ENCODE assay signal across 11 cellular contexts in genomic region chr17:28033972-28034714, GRCh38. TPM values are rescaled to one million over a fixed set of nuclear protein-coding genes. Genes with fewer than 3 reads are reported as not detected.
DNase-seq lines count a peak whose midpoint lies in the region; ATAC-seq and TF ChIP-seq lines count a peak whose summit lies in the region.
"Had no signal": no experiment of that assay in that cellular context is flagged by ENCODE, and none has a peak within 500 bp of the region (broad histone marks: within the 10 kb centered on the region; RNA-seq: fewer than 3 reads in every experiment).

No MANE protein-coding gene starts in this region.

- H3K4me3 ChIP-seq in adipocyte (ENCODE audit: low read length) (no peak overlapping the region), mesendoderm (ENCODE audit: low read length) (no peak overlapping the region), WERI-Rb-1 (ENCODE audit: low read depth, low read length) (no peak overlapping the region), thyroid gland (replicated peaks in 1 of 3) (no peak overlapping the region)
- H3K4me3 ChIP-seq: BLaER1 treated with 17β-estradiol and CSF1 and Interleukin-3, amounts not matched to agents 10 nM and 100 nM; Peyer's patch had no signal

- H4K8ac ChIP-seq in mesendoderm (ENCODE audit: low read depth, low read length), result no peak overlapping the region

- H4K5ac ChIP-seq in mesendoderm (ENCODE audit: low read length), result no peak overlapping the region

- H3K18ac ChIP-seq in mesendoderm (ENCODE audit: low read length), result no peak overlapping the region

- TF ChIP-seq CTCF in WERI-Rb-1 (IDR thresholded peaks at IDR 0.05; ENCODE audit: low read depth, low read length) (no peak), omental fat pad (IDR thresholded peaks at IDR 0.05) (no peak), thyroid gland (IDR thresholded peaks at IDR 0.05) (no peak)

- no peak overlapping the region for H2BK15ac ChIP-seq in mesendoderm (replicated peaks; ENCODE audit: low read depth)

- H3K23ac ChIP-seq in mesendoderm (ENCODE audit: low read length), result no peak overlapping the region

- no CpG with 5 or more reads among the region's 8 CpGs for WGBS in mesendoderm (ENCODE audit: extremely low coverage, insufficient coverage, low lambda C conversion rate)
- WGBS in thyroid gland, 2 donors, result 72 to 76% methylated on average over 8 of the region's 8 CpGs

- no peak overlapping the region for H3K27ac ChIP-seq in mesendoderm (ENCODE audit: low read depth, low read length)
- no peak overlapping the region for H3K27ac ChIP-seq in WERI-Rb-1
- no peak overlapping the region for H3K27ac ChIP-seq in thyroid gland
- H3K27ac ChIP-seq: BLaER1 treated with 17β-estradiol and CSF1 and Interleukin-3, amounts not matched to agents 10 nM and 100 nM; Peyer's patch had no signal

- H3K9ac ChIP-seq in adipocyte (ENCODE audit: low read length) (no peak overlapping the region), mesendoderm (ENCODE audit: low read length) (no peak overlapping the region)
- H3K9ac ChIP-seq: BLaER1 treated with 17β-estradiol and CSF1 and Interleukin-3, amounts not matched to agents 10 nM and 100 nM had no signal

- no peak for TF ChIP-seq POLR2A in thyroid gland (IDR thresholded peaks at IDR 0.05)

- H3K36me3 ChIP-seq in adipocyte (ENCODE audit: control insufficient read depth, insufficient read depth, low read length, severe bottlenecking), result no peaks in the 10 kb centered on the region
- no peaks in the 10 kb centered on the region for H3K36me3 ChIP-seq in mesendoderm (ENCODE audit: control insufficient read depth, insufficient read depth, low read length)
- H3K36me3 ChIP-seq in WERI-Rb-1, result no peaks in the 10 kb centered on the region
- H3K36me3 ChIP-seq in thyroid gland, result no peaks in the 10 kb centered on the region
- H3K36me3 ChIP-seq: BLaER1 treated with 17β-estradiol and CSF1 and Interleukin-3, amounts not matched to agents 10 nM and 100 nM; Peyer's patch had no signal

- no peak overlapping the region for H2AK5ac ChIP-seq in mesendoderm (ENCODE audit: low read length)

- DNase-seq in 8988T (peak; percentile 51), HK-2 (ENCODE audit: unreplicated experiment) (peak; percentile 17), adipocyte (ENCODE audit: low read depth) (peak; percentile 17), left cardiac atrium (no peak), mesendoderm (no peak), WERI-Rb-1 (no peak), omental fat pad (ENCODE audit: low spot score) (no peak), thyroid gland (no peak)
- DNase-seq: effector CD4-positive, alpha-beta T cell; Peyer's patch had no signal

- H3K4ac ChIP-seq in mesendoderm (ENCODE audit: low read depth, low read length), result no peak overlapping the region

- H3K9me3 ChIP-seq in adipocyte (ENCODE audit: control insufficient read depth, low read length) (no peaks in the 10 kb centered on the region), WERI-Rb-1 (ENCODE audit: severe bottlenecking) (no peaks in the 10 kb centered on the region), thyroid gland (no peaks in the 10 kb centered on the region)
- H3K9me3 ChIP-seq: Peyer's patch had no signal

- ATAC-seq in left cardiac atrium (peak; percentile 23 to 67), omental fat pad (ENCODE audit: low FRiP score) (no peak)

- H3K4me1 ChIP-seq in adipocyte (ENCODE audit: control insufficient read depth, insufficient read depth, low read length) (no peaks in the 10 kb centered on the region), mesendoderm (ENCODE audit: control insufficient read depth, low read depth, low read length) (no peaks in the 10 kb centered on the region), thyroid gland (peaks cover 12 to 18% of the 10 kb centered on the region in 2 donors)
- H3K4me1 ChIP-seq: Peyer's patch had no signal

- intact Hi-C loops in left cardiac atrium (cut with DNase I) (loop anchor here in 1 of 2 donors (10.0 kb wide), 1 partner anchor 61 kb away; no protein-coding TSS in a partner anchor), thyroid gland (cut with DNase I) (no loop called here)

- H3K79me2 ChIP-seq in mesendoderm (ENCODE audit: control insufficient read depth, insufficient read depth, low read length), result no peaks in the 10 kb centered on the region

- no peak overlapping the region for H3K56ac ChIP-seq in mesendoderm (ENCODE audit: low read length)

- no peaks in the 10 kb centered on the region for H3K79me1 ChIP-seq in mesendoderm (ENCODE audit: low read length)

- H3K4me2 ChIP-seq in mesendoderm (ENCODE audit: low read length), result no peak overlapping the region

- no peak overlapping the region for H2BK5ac ChIP-seq in mesendoderm (ENCODE audit: low read length)

- H3K27me3 ChIP-seq in adipocyte (replicated peaks; ENCODE audit: control insufficient read depth, insufficient read depth, low read length) (no peaks in the 10 kb centered on the region), mesendoderm (ENCODE audit: insufficient read depth, low read length, poor library complexity) (no peaks in the 10 kb centered on the region), WERI-Rb-1 (ENCODE audit: insufficient read depth, low read depth, severe bottlenecking) (no peaks in the 10 kb centered on the region), thyroid gland (no peaks in the 10 kb centered on the region)
- H3K27me3 ChIP-seq: BLaER1 treated with 17β-estradiol and CSF1 and Interleukin-3, amounts not matched to agents 10 nM and 100 nM; Peyer's patch had no signal

- H2BK120ac ChIP-seq in mesendoderm (ENCODE audit: low read depth, low read length), result no peak overlapping the region

RNA-seq across cellular contexts. Expression of gene NLK, which starts 8.3 kb away (rescaled TPM):
- 10 to 100 TPM; 19.4 to 22.5 TPM for total RNA-seq in left cardiac atrium
- 29.4 TPM for polyA plus RNA-seq in mesendoderm (2013, experiment 1 of 2)
- polyA plus RNA-seq in mesendoderm (2013, experiment 2 of 2), result 27.8 TPM
- total RNA-seq in omental fat pad, result 10 to 100 TPM; 15.9 to 32.5 (median 25.0) TPM
- total RNA-seq in thyroid gland, result 10 to 100 TPM; 37.7 to 54.2 (median 46.0) TPM

Comparison
In these comparisons a context has a peak if more than half of its experiments do, and no peak if none do; other contexts are left out.
1. DNase-seq: peak in 8988T (single experiment), HK-2 (single experiment) and adipocyte (single experiment); none in left cardiac atrium (single experiment), mesendoderm (single experiment), WERI-Rb-1 (single experiment), omental fat pad (single experiment) and thyroid gland (0 of 2).